Comparison of ENCODE assay signal across 9 cellular contexts in the genomic region with DNA sequence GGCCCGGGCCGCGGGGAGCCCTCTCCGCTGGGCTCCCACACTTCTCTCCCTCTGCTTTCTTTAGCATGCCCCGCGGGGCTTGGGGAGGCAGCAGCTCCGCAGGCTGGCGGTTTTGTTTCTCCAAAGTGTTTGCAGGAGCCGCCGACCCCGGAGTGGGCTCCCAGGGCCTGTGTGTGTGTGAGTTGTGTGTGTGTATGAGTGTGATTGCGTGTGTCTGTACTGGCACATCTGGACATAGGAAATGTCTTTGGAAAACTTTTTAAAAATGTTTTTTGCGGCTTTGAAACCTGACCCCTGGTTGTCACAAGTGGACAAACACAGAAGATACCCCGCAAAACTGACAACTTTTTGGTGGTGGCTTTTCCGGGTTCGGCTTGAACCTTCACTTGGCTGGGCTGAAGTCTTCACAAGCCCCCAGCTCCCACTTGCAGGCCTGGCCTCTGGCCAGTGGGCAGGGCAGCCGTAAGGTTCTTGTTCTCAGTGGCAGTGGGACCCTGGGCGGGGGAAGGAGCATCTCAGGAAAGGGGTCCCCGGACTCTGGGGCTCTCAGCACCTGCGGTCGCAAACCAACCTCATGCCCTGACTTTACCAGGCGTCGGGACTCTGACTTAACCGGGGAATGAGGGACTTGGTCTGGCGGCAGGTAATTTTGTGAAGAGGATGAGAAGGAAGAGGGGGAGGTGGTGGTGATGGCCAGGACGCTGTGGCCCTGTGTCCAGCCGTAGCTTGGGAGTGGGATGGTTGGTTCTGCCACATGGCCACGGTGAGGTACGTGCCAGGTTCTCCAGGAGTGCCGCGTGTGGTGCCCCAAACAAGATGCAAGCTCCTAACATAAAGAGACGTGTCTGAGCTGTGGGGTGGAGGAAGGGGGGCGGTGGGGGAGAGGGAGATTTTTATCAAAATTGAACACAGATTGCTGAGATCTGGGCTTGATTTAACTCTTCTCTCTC. TPM values are rescaled to one million over a fixed set of nuclear protein-coding genes. Genes with fewer than 3 reads are reported as not detected.
DNase-seq lines count a peak whose midpoint lies in the region; ATAC-seq and TF ChIP-seq lines count a peak whose summit lies in the region.
"Had no signal": no experiment of that assay in that cellular context is flagged by ENCODE, and none has a peak within 500 bp of the region (broad histone marks: within the 10 kb centered on the region; RNA-seq: fewer than 3 reads in every experiment).

No MANE protein-coding gene starts in this region.

- H3K9me3 ChIP-seq in SK-N-MC (ENCODE audit: low read depth, low read length) (no peaks in the 10 kb centered on the region), heart left ventricle (no peaks in the 10 kb centered on the region), ovary (no peaks in the 10 kb centered on the region)

- WGBS in heart left ventricle, 4 donors: 19 to 47% (median 31%) methylated on average over 24 to 33 of the region's 33 CpGs
- WGBS in ovary, 3 donors: 7 to 13% (median 8%) methylated on average over 31 to 33 of the region's 33 CpGs

- intact Hi-C loops in heart left ventricle (cut with DNase I): loop anchor here in 7 of 10 donors (5.0 to 10.0 kb wide), 7 partner anchors 70 to 418 kb away; no protein-coding TSS in a partner anchor
- intact Hi-C loops in ovary (cut with DNase I): no loop called here
- intact Hi-C loops in natural killer cell (cut with micrococcal nuclease): no loop called here

- peak in 2 of 4 donors; percentile 12 to 13 for ATAC-seq in heart left ventricle
- no peak for ATAC-seq in HG03442 (IDR thresholded peaks at IDR 0.05; ENCODE audit: unreplicated experiment)
- ATAC-seq in natural killer cell: no peak

- H3K27ac Mint-ChIP-seq in natural killer cell: no peak overlapping the region

- peaks cover 0 to 40% (median 11%) of the 10 kb centered on the region in 12 donors for H3K4me1 ChIP-seq in heart left ventricle
- peaks cover 10% of the 10 kb centered on the region for H3K4me1 ChIP-seq in ovary (ENCODE audit: insufficient read depth)

- TF ChIP-seq EP300 in ovary (IDR thresholded peaks at IDR 0.05): no peak

- peaks cover 44 to 72% of the 10 kb centered on the region in 2 donors for H3K27me3 Mint-ChIP-seq in natural killer cell (ENCODE audit: low read depth in 2 of 2)

- no peaks in the 10 kb centered on the region for H3K4me1 Mint-ChIP-seq in natural killer cell

- TF ChIP-seq POLR2A in heart left ventricle (IDR thresholded peaks at IDR 0.05): no peak
- no peak for TF ChIP-seq POLR2A in ovary (IDR thresholded peaks at IDR 0.05)

- peak overlapping the region; percentile 91 for H3K4me3 ChIP-seq in AG10803 (ENCODE audit: low read length)
- peak overlapping the region; percentile 84 for H3K4me3 ChIP-seq in SK-N-MC
- H3K4me3 ChIP-seq in heart left ventricle: peak overlapping the region; percentile 43 to 84 (median 66)
- peak overlapping the region; percentile 64 for H3K4me3 ChIP-seq in ovary

- no peak overlapping the region for H3K4me3 Mint-ChIP-seq in natural killer cell

- no peaks in the 10 kb centered on the region for H3K9me3 Mint-ChIP-seq in natural killer cell

- no peaks in the 10 kb centered on the region for H3K36me3 Mint-ChIP-seq in natural killer cell

- DNase-seq in AG10803 (ENCODE audit: low read depth) (peak; percentile 30), SK-N-MC (ENCODE audit: low read depth, low spot score) (no peak), heart left ventricle (peak in 2 of 5 donors; percentile 44 to 66), ovary (peak; percentile 41 to 67 (median 54)), natural killer cell (no peak), NCI-H526 treated with DMSO at 0.1 percent for 48 hours (lab: John Stamatoyannopoulos, UW) (no peak), mucosa of gallbladder (ENCODE audit: low spot score) (no peak)
- DNase-seq: amniotic stem cell had no signal

- peak overlapping the region; percentile 86 for H3K9ac ChIP-seq in SK-N-MC (ENCODE audit: insufficient read length)

- 0 out of 2 replicates have a peak overlapping the region, but pooled peaks have one; percentile 65 for H3K27ac ChIP-seq in SK-N-MC
- peak overlapping the region in 11 of 12 donors; percentile 33 to 86 (median 78) for H3K27ac ChIP-seq in heart left ventricle
- peak overlapping the region; percentile 9 to 87 for H3K27ac ChIP-seq in ovary

- H3K27me3 ChIP-seq in heart left ventricle (peaks cover 0 to 23% (median 0%) of the 10 kb centered on the region in 9 donors), ovary (no peaks in the 10 kb centered on the region)

- H3K36me3 ChIP-seq in SK-N-MC (ENCODE audit: insufficient read depth, low read length) (no peaks in the 10 kb centered on the region), heart left ventricle (no peaks in the 10 kb centered on the region), ovary (no peaks in the 10 kb centered on the region)

- TF ChIP-seq CTCF in AG10803 (conservative IDR thresholded peaks at IDR 0.05; ENCODE audit: low read length): peak; percentile 21
- peak in 1 of 12 donors; percentile 5 for TF ChIP-seq CTCF in heart left ventricle (IDR thresholded peaks at IDR 0.05)
- no peak for TF ChIP-seq CTCF in ovary (IDR thresholded peaks at IDR 0.05)
- no peak for TF ChIP-seq CTCF in natural killer cell (IDR thresholded peaks at IDR 0.05)

RNA-seq across cellular contexts. Expression of a gene that starts 0.6 kb away (rescaled TPM):
- total RNA-seq in heart left ventricle: 10 to 100 TPM; 11.5 to 20.9 (median 13.6) TPM
- 10 to 100 TPM in 1 of 2 donors, 1 to 10 TPM in 1; 6.4 to 13.5 TPM for polyA plus RNA-seq in heart left ventricle
- 10 to 100 TPM in 6 of 7 donors, 1 to 10 TPM in 1; 8.5 to 25.2 (median 18.5) TPM for total RNA-seq in ovary
- polyA plus RNA-seq in ovary: 10 to 100 TPM in 1 of 2 donors, 1 to 10 TPM in 1; 9.8 to 27.8 TPM
- total RNA-seq in natural killer cell: not detected
- 12.5 TPM for total RNA-seq in mucosa of gallbladder

Comparison
In these comparisons a context has a peak if more than half of its experiments do, and no peak if none do; other contexts are left out.
1. DNase-seq: peak in AG10803 (single experiment) and ovary (5 of 5); none in SK-N-MC (single experiment), natural killer cell (single experiment), NCI-H526 treated with DMSO at 0.1 percent for 48 hours (single experiment) and mucosa of gallbladder (single experiment).
2. RNA of a gene that starts 0.6 kb away (total RNA-seq): 8.5 to 25.2 TPM in ovary, 11.5 to 20.9 TPM in heart left ventricle and 12.5 TPM in mucosa of gallbladder (single experiment); not detected in natural killer cell; every median in the first group is over 4 times any median in the second.
3. intact Hi-C loops: an anchor here in heart left ventricle (5.0 to 10.0 kb wide); none called in ovary and natural killer cell.
4. Peak in every context shown above with its lines, with median percentiles within 50 percentile points of each other: H3K4me3 ChIP-seq and H3K27ac ChIP-seq.